Comparison of ENCODE assay signal across 8 cellular contexts in the genomic region with DNA sequence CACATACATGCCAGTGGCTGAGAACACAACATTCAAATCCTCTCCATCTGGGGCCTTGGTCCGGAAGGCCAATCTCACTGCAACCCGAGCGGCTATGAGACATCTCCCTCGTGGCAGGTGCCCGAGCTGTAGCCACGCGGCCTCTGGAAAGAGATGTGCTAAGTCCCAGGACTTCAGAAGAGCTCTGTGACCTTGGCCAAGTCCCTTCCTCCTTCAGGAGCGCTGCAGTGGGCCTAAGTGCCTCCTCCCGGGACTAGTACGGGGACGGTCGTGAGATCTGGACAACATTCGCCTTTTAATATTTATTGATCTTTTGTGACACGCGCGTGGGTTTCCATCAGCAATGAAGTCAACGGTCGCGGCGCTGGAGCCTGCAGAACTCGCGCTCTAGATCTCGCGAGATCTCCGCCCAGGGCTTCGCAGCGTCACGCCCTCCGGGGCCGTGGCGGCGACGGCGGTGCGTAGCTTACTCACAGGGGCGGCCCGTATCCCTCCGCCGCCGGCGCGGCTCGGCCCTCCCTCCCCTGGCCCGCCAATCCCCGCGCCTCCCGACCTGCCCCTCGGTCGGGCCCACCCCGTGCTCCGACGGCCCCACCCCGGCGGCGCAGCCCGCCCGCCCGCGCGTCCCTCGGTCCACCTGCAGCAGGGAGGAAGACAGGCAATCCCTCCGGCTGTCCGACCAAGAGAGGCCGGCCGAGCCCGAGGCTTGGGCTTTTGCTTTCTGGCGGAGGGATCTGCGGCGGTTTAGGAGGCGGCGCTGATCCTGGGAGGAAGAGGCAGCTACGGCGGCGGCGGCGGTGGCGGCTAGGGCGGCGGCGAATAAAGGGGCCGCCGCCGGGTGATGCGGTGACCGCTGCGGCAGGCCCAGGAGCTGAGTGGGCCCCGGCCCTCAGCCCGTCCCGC.
A peak's percentile ranks its signal among the peaks of the same experiment; 100 is the strongest.
DNase-seq lines count a peak whose midpoint lies in the region; ATAC-seq and FAIRE-seq lines count a peak whose summit lies in the region.

A gene (plus strand): TSS at position 588 of the 903 bp plus-strand sequence. CDS start 453 bp downstream, outside the sequence.

- peaks cover 26% of the 10 kb centered on the region for H3K4me1 ChIP-seq in effector memory CD4-positive, alpha-beta T cell (ENCODE audit: control insufficient read depth, insufficient read depth, low read length, poor library complexity, severe bottlenecking)

- peak within 1 kb of the TSS; percentile 94 for H3K4me3 ChIP-seq in effector memory CD4-positive, alpha-beta T cell (ENCODE audit: insufficient read depth, low read depth, low read length, poor library complexity, severe bottlenecking)

- peak within 1 kb of the TSS; percentile 91 for H3K27ac ChIP-seq in effector memory CD4-positive, alpha-beta T cell (ENCODE audit: insufficient read depth, low read length, poor library complexity, severe bottlenecking)

- no peaks in the 10 kb centered on the region for H3K9me3 ChIP-seq in effector memory CD4-positive, alpha-beta T cell (ENCODE audit: control insufficient read depth, low read length)

- peak; percentile 64 for ATAC-seq in GM21367 (IDR thresholded peaks at IDR 0.05; ENCODE audit: unreplicated experiment)

- H3K36me3 ChIP-seq in effector memory CD4-positive, alpha-beta T cell (ENCODE audit: control insufficient read depth, insufficient read depth, low read length), result no peaks in the 10 kb centered on the region

- DNase-seq in COR-L47 (lab: John Stamatoyannopoulos, UW) (peak; percentile 99), HTR-8/SVneo (ENCODE audit: insufficient read length, low spot score) (peak; percentile 95), NOMO-1 treated with DMSO at 0.1 percent for 48 hours (lab: John Stamatoyannopoulos, UW; ENCODE audit: unreplicated experiment) (peak; percentile 94), medulla oblongata (ENCODE audit: extremely low spot score) (peak; percentile 97)
- peak; percentile 94 to 95 for DNase-seq in activated CD8-positive, alpha-beta memory T cell treated with anti-CD3 and anti-CD28 coated beads for 4 hours (ENCODE audit: low read depth in 2 of 2)
- DNase-seq in effector memory CD4-positive, alpha-beta T cell, result peak; percentile 94 to 96 (median 95)
- peak; percentile 95 to 97 (median 95) for DNase-seq in stimulated activated CD4-positive, alpha-beta T cell treated with anti-CD3 and anti-CD28 coated beads, TNF-alpha, amount 100 ng/mL, for 48 hours (ENCODE audit: low read depth in 3 of 3)

- H3K27me3 ChIP-seq in effector memory CD4-positive, alpha-beta T cell (replicated peaks; ENCODE audit: control insufficient read depth, insufficient read depth, low read length, poor library complexity, severe bottlenecking), result no peaks in the 10 kb centered on the region

- FAIRE-seq in HTR-8/SVneo (lab: Jason Lieb, UNC), result peak; percentile 96

Comparison
In these comparisons a context has a peak if more than half of its experiments do, and no peak if none do; other contexts are left out.
1. Peak in every context shown above with its lines: DNase-seq, ATAC-seq, H3K4me3 ChIP-seq and H3K27ac ChIP-seq.